In the genomic region with DNA sequence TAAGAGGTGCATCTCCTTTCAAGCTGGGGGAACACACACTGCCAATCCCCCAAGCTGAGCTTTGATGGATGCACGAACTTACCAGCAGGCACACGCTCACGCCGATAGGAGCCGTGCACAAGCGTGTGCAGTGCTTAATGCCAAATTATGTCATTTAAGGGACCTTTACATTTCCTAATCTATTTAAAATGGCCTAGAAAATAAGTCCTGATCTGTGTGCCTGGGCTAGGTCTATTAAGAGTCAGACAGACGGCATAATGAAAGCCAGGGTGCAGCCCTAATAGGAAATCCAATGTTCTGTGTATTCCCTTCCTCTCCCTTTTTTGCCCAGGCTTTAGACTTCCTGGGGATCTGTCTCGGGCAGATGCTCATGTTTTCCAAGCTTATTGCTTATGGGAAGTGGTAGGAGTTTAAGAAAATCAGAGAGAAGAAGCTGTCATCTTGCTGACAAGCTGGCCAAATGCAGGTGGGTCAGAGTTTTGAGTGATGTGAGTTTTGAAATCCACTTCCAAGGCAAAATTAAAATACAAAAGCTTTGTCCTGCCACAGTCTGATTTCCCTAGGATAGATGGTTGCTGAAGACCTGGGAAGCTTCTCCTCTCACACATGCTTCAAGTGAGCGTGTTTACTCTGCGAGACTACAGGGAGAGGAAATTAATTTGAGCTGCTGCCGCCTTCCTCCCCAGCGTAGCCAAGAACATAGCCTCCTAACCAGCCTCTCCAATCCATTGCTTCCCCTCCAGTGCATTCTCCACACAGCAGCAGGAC, we compare ENCODE assay signal across 16 cellular contexts.
DNase-seq lines count a peak whose midpoint lies in the region; ATAC-seq and TF ChIP-seq lines count a peak whose summit lies in the region.
"Had no signal": no experiment of that assay in that cellular context is flagged by ENCODE, and none has a peak within 500 bp of the region (broad histone marks: within the 10 kb centered on the region; RNA-seq: fewer than 3 reads in every experiment).

No MANE protein-coding gene starts in this region.

- in situ Hi-C loops in G401 (cut with HindIII; ENCODE audit: low sequenced_read_pairs) = no loop called here

- no peak overlapping the region for H3K9ac ChIP-seq in endocrine pancreas (ENCODE audit: control insufficient read depth, insufficient read depth, low read length)
- H3K9ac ChIP-seq: BLaER1 treated with 17β-estradiol and CSF1 and Interleukin-3, amounts not matched to agents 10 nM and 100 nM had no signal

- no peaks in the 10 kb centered on the region for H3K9me3 Mint-ChIP-seq in mesothelial cell of epicardium

- 60 to 64% methylated on average over 12 of the region's 12 CpGs for WGBS in gastroesophageal sphincter (ENCODE audit: low coverage in 1 of 2), 2 donors

- H3K9me3 ChIP-seq in endocrine pancreas (ENCODE audit: control insufficient read depth, low read length) = no peaks in the 10 kb centered on the region
- no peaks in the 10 kb centered on the region for H3K9me3 ChIP-seq in gastroesophageal sphincter

- TF ChIP-seq EP300 in gastroesophageal sphincter (IDR thresholded peaks at IDR 0.05) = no peak

- H3K36me3 Mint-ChIP-seq in mesothelial cell of epicardium = no peaks in the 10 kb centered on the region

- H3K4me3 Mint-ChIP-seq in mesothelial cell of epicardium = no peak overlapping the region

- peaks cover 12% of the 10 kb centered on the region for H3K27me3 Mint-ChIP-seq in mesothelial cell of epicardium (ENCODE audit: low read depth)

- H3K27ac Mint-ChIP-seq in mesothelial cell of epicardium = no peak overlapping the region

- no peaks in the 10 kb centered on the region for H3K4me1 ChIP-seq in endocrine pancreas (ENCODE audit: control insufficient read depth, insufficient read depth, low read length)
- H3K4me1 ChIP-seq in gastroesophageal sphincter = no peaks in the 10 kb centered on the region
- H3K4me1 ChIP-seq: BLaER1 treated with 17β-estradiol and CSF1 and Interleukin-3, amounts not matched to agents 10 nM and 100 nM had no signal

- H3K4me3 ChIP-seq in endocrine pancreas (ENCODE audit: control insufficient read depth, insufficient read depth, low read length) (peak overlapping the region; percentile 33), gastroesophageal sphincter (no peak overlapping the region)
- H3K4me3 ChIP-seq: BLaER1 treated with 17β-estradiol and CSF1 and Interleukin-3, amounts not matched to agents 10 nM and 100 nM; GM12878 had no signal

- H3K27ac ChIP-seq in gastroesophageal sphincter = no peak overlapping the region
- H3K27ac ChIP-seq: BLaER1 treated with 17β-estradiol and CSF1 and Interleukin-3, amounts not matched to agents 10 nM and 100 nM; HL-60 had no signal

- DNase-seq in NCI-H1092 treated with DMSO at 0.1 percent for 48 hours (lab: John Stamatoyannopoulos, UW) (peak; percentile 38), NCI-H1092 (lab: John Stamatoyannopoulos, UW) (no peak), G401 (ENCODE audit: low spot score) (peak; percentile 92), NCI-H69 (lab: John Stamatoyannopoulos, UW) (peak; percentile 69), kidney glomerular epithelial cell (lab: John Stamatoyannopoulos, UW) (no peak), mesothelial cell of epicardium (ENCODE audit: low spot score in 2 of 2, unreplicated experiment in 2 of 2) (no peak)
- DNase-seq: 8988T, NCI-H187 treated with DMSO at 0.1 percent for 48 hours, NCI-H82, SHP77, SW 1271 had no signal

- ATAC-seq in gastroesophageal sphincter = no peak
- ATAC-seq: GM12878 had no signal

- TF ChIP-seq POLR2A in gastroesophageal sphincter (IDR thresholded peaks at IDR 0.05) = no peak

- H3K27me3 ChIP-seq in endocrine pancreas (ENCODE audit: control insufficient read depth, insufficient read depth, low read length) = no peaks in the 10 kb centered on the region
- peaks cover 11% of the 10 kb centered on the region for H3K27me3 ChIP-seq in gastroesophageal sphincter
- H3K27me3 ChIP-seq: BLaER1 treated with 17β-estradiol and CSF1 and Interleukin-3, amounts not matched to agents 10 nM and 100 nM had no signal

- no peaks in the 10 kb centered on the region for H3K36me3 ChIP-seq in endocrine pancreas (ENCODE audit: control insufficient read depth, insufficient read depth, low read length)
- H3K36me3 ChIP-seq in gastroesophageal sphincter = no peaks in the 10 kb centered on the region
- H3K36me3 ChIP-seq: BLaER1 treated with 17β-estradiol and CSF1 and Interleukin-3, amounts not matched to agents 10 nM and 100 nM had no signal

- peaks cover 2% of the 10 kb centered on the region for H3K4me1 Mint-ChIP-seq in mesothelial cell of epicardium

- no peak for TF ChIP-seq CTCF in gastroesophageal sphincter (IDR thresholded peaks at IDR 0.05)
- TF ChIP-seq CTCF in mesothelial cell of epicardium (IDR thresholded peaks at IDR 0.05; ENCODE audit: unreplicated experiment) = no peak

Comparison
In these comparisons a context has a peak if more than half of its experiments do, and no peak if none do; other contexts are left out.
1. DNase-seq: peak in NCI-H1092 treated with DMSO at 0.1 percent for 48 hours (single experiment), G401 (single experiment) and NCI-H69 (single experiment); none in NCI-H1092 (single experiment), kidney glomerular epithelial cell (single experiment) and mesothelial cell of epicardium (0 of 2).